1 cellular context compared by ENCODE assay signal in the genomic region with DNA sequence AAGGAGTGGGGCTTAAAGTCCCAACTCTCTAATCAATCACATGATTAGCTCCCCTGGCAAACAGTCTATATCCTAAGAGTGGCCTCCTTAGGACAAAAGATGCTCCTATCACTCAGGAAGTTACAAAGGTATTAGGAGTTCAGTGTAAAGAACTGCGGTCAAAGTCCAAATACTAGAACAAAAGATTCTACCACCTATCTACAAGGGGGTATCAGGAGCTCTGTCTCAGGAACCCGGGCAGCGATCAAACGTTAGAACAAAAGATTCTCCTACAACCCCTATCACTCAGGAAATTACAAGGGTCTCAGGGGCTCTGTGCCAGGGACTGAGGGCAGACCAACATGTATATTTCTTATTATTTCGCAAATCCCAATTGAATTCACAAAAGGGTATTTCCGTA.
A peak's percentile ranks its signal among the peaks of the same experiment; 100 is the strongest.
TF ChIP-seq lines count a peak whose summit lies in the region.

No MANE protein-coding gene starts in this region.

TF ChIP-seq in HepG2, 621 proteins besides CTCF, POLR2A, EP300 and RAD21 (continued from another document):
- TF ChIP-seq FUBP1 (CRISPR knock-in tag; IDR thresholded peaks at IDR 0.05; ENCODE audit: borderline replicate concordance) (no peak), ZNF564 (CRISPR knock-in tag; IDR thresholded peaks at IDR 0.05) (no peak), ETV5 (CRISPR knock-in tag; IDR thresholded peaks at IDR 0.05; ENCODE audit: borderline replicate concordance) (peak; percentile 34; the same call in 1 of the 2 replicates), CBX5 (CRISPR knock-in tag; IDR thresholded peaks at IDR 0.05; ENCODE audit: borderline replicate concordance) (no peak), POLR2G (IDR thresholded peaks at IDR 0.05; ENCODE audit: low read depth, low read length) (no peak), GATAD2A (CRISPR knock-in tag; IDR thresholded peaks at IDR 0.05) (peak; percentile 35; the same call in 1 of the 2 replicates), ASH2L (IDR thresholded peaks at IDR 0.05; ENCODE audit: insufficient read length, low read depth, low read length) (no peak), ZNF75D (CRISPR knock-in tag; IDR thresholded peaks at IDR 0.05; ENCODE audit: borderline replicate concordance) (no peak), HDAC1 (CRISPR knock-in tag; IDR thresholded peaks at IDR 0.05) (no peak), ZFP62 (CRISPR knock-in tag; IDR thresholded peaks at IDR 0.05) (no peak), NAIF1 (CRISPR knock-in tag; IDR thresholded peaks at IDR 0.05; ENCODE audit: borderline replicate concordance) (no peak), MXD3 (CRISPR knock-in tag; IDR thresholded peaks at IDR 0.05) (no peak), ZNF343 (CRISPR knock-in tag; IDR thresholded peaks at IDR 0.05) (no peak), ZNF550 (CRISPR knock-in tag; IDR thresholded peaks at IDR 0.05; ENCODE audit: borderline replicate concordance) (no peak), KDM5A (IDR thresholded peaks at IDR 0.05; ENCODE audit: borderline replicate concordance, low read length) (no peak), HNRNPLL (IDR thresholded peaks at IDR 0.05; ENCODE audit: low read depth, low read length, poor library complexity, severe bottlenecking) (no peak), ZBTB49 (CRISPR knock-in tag; IDR thresholded peaks at IDR 0.05; ENCODE audit: borderline replicate concordance) (no peak), GTF2F1 (IDR thresholded peaks at IDR 0.05; ENCODE audit: low read length) (no peak), ZNF547 (CRISPR knock-in tag; IDR thresholded peaks at IDR 0.05) (no peak), FOXP1 (IDR thresholded peaks at IDR 0.05) (no peak), FOXP1 (CRISPR knock-in tag; IDR thresholded peaks at IDR 0.05) (no peak), ZNF460 (CRISPR knock-in tag; IDR thresholded peaks at IDR 0.05; ENCODE audit: borderline replicate concordance) (no peak), REL (CRISPR knock-in tag; conservative IDR thresholded peaks at IDR 0.05) (no peak), SOX13 (IDR thresholded peaks at IDR 0.05) (0 out of 2 replicates have a peak, but pooled peaks have one; percentile 34), SOX13 (CRISPR knock-in tag; conservative IDR thresholded peaks at IDR 0.05 in 1 of 2, IDR thresholded peaks at IDR 0.05 in 1 of 2) (peak in 1 of 2 experiments; percentile 89; a peak in 2 of 4 replicates), YEATS4 (CRISPR knock-in tag; IDR thresholded peaks at IDR 0.05; ENCODE audit: borderline replicate concordance) (no peak), ZFP37 (CRISPR knock-in tag; IDR thresholded peaks at IDR 0.05; ENCODE audit: borderline replicate concordance) (no peak), SRSF1 (optimal IDR thresholded peaks at IDR 0.05; ENCODE audit: low read depth, low read length) (no peak)
- TF ChIP-seq, protein P1, sequence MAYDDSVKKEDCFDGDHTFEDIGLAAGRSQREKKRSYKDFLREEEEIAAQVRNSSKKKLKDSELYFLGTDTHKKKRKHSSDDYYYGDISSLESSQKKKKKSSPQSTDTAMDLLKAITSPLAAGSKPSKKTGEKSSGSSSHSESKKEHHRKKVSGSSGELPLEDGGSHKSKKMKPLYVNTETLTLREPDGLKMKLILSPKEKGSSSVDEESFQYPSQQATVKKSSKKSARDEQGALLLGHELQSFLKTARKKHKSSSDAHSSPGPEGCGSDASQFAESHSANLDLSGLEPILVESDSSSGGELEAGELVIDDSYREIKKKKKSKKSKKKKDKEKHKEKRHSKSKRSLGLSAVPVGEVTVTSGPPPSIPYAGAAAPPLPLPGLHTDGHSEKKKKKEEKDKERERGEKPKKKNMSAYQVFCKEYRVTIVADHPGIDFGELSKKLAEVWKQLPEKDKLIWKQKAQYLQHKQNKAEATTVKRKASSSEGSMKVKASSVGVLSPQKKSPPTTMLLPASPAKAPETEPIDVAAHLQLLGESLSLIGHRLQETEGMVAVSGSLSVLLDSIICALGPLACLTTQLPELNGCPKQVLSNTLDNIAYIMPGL (CRISPR knock-in tag; IDR thresholded peaks at IDR 0.05; ENCODE audit: borderline replicate concordance in 1 of 2, low read depth in 1 of 2), result no peak
- TF ChIP-seq, protein P2, sequence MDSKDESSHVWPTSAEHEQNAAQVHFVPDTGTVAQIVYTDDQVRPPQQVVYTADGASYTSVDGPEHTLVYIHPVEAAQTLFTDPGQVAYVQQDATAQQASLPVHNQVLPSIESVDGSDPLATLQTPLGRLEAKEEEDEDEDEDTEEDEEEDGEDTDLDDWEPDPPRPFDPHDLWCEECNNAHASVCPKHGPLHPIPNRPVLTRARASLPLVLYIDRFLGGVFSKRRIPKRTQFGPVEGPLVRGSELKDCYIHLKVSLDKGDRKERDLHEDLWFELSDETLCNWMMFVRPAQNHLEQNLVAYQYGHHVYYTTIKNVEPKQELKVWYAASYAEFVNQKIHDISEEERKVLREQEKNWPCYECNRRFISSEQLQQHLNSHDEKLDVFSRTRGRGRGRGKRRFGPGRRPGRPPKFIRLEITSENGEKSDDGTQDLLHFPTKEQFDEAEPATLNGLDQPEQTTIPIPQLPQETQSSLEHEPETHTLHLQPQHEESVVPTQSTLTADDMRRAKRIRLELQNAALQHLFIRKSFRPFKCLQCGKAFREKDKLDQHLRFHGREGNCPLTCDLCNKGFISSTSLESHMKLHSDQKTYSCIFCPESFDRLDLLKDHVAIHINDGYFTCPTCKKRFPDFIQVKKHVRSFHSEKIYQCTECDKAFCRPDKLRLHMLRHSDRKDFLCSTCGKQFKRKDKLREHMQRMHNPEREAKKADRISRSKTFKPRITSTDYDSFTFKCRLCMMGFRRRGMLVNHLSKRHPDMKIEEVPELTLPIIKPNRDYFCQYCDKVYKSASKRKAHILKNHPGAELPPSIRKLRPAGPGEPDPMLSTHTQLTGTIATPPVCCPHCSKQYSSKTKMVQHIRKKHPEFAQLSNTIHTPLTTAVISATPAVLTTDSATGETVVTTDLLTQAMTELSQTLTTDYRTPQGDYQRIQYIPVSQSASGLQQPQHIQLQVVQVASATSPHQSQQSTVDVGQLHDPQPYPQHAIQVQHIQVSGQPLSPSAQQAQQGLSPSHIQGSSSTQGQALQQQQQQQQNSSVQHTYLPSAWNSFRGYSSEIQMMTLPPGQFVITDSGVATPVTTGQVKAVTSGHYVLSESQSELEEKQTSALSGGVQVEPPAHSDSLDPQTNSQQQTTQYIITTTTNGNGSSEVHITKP (CRISPR knock-in tag; IDR thresholded peaks at IDR 0.05; ENCODE audit: low read depth), result peak; percentile 88
